ENCODE assay signal across 8 cellular contexts in genomic region chr1:205775015-205775716, GRCh38. TPM values are rescaled to one million over a fixed set of nuclear protein-coding genes. Genes with fewer than 3 reads are reported as not detected.
DNase-seq lines count a peak whose midpoint lies in the region; ATAC-seq and TF ChIP-seq lines count a peak whose summit lies in the region.

Gene RAB29 (minus strand): TSS chr1:205775482. CDS start chr1:205774956, 526 bp downstream.

- H3K27me3 ChIP-seq in suprapubic skin = no peaks in the 10 kb centered on the region

- peak within 1 kb of the TSS; percentile 92 for H3K27ac Mint-ChIP-seq in activated naive CD4-positive, alpha-beta T cell treated with anti-CD3 and anti-CD28 coated beads, Interleukin-2, amount 10 ng/mL, durations not matched to agents 7 days and 5 days

- CTCF ChIA-PET in HEK293T (lab: Yijun Ruan, JAX) = interaction anchor here (1.7 kb wide), 1 partner anchor 17 kb away, joined by 4 read pairs; no protein-coding TSS in a partner anchor
- CTCF ChIA-PET in activated naive CD4-positive, alpha-beta T cell treated with anti-CD3 and anti-CD28 coated beads, Interleukin-2, amount 10 ng/mL, durations not matched to agents 7 days and 5 days (lab: Charles Lee) = interaction anchor here (1.0 to 7.5 kb wide), 3 partner anchors 31 to 144 kb away, joined by 3 to 39 read pairs (median 3); no protein-coding TSS in a partner anchor

- no peaks in the 10 kb centered on the region for H3K27me3 Mint-ChIP-seq in activated naive CD4-positive, alpha-beta T cell treated with anti-CD3 and anti-CD28 coated beads, Interleukin-2, amount 10 ng/mL, durations not matched to agents 7 days and 5 days

- TF ChIP-seq CTCF in omental fat pad (IDR thresholded peaks at IDR 0.05) (no peak), suprapubic skin (IDR thresholded peaks at IDR 0.05) (no peak)

- TF ChIP-seq EP300 in suprapubic skin (IDR thresholded peaks at IDR 0.05) = no peak

- ATAC-seq in SK-N-SH treated with all-trans-retinoic acid at 6 μM for 48 hours (peak; percentile 99), omental fat pad (ENCODE audit: low FRiP score) (peak; percentile 86)

- H3K27ac ChIP-seq in suprapubic skin = peak within 1 kb of the TSS; percentile 75

- peaks cover 59% of the 10 kb centered on the region for H3K4me1 Mint-ChIP-seq in activated naive CD4-positive, alpha-beta T cell treated with anti-CD3 and anti-CD28 coated beads, Interleukin-2, amount 10 ng/mL, durations not matched to agents 7 days and 5 days

- no peaks in the 10 kb centered on the region for H3K9me3 ChIP-seq in suprapubic skin

- peak; percentile 60 for DNase-seq in GF-D8 (lab: John Stamatoyannopoulos, UW)
- peak; percentile 89 for DNase-seq in HEK293T (ENCODE audit: extremely low spot score)
- DNase-seq in MV-4-11 (lab: John Stamatoyannopoulos, UW) = peak; percentile 76
- peak; percentile 94 for DNase-seq in activated naive CD4-positive, alpha-beta T cell treated with anti-CD3 and anti-CD28 coated beads, Interleukin-2, amount 10 ng/mL, durations not matched to agents 7 days and 5 days
- peak; percentile 64 for DNase-seq in glomerular endothelial cell (ENCODE audit: extremely low read depth, low read depth, low spot score)
- DNase-seq in omental fat pad (ENCODE audit: low spot score) = peak; percentile 48
- DNase-seq in suprapubic skin (ENCODE audit: low spot score in 2 of 2) = peak; percentile 90 to 92

- TF ChIP-seq POLR2A in suprapubic skin (IDR thresholded peaks at IDR 0.05) = no peak

- peaks cover 4% of the 10 kb centered on the region for H3K36me3 ChIP-seq in suprapubic skin

- peaks cover 17% of the 10 kb centered on the region for H3K4me1 ChIP-seq in suprapubic skin

- H3K9me3 Mint-ChIP-seq in activated naive CD4-positive, alpha-beta T cell treated with anti-CD3 and anti-CD28 coated beads, Interleukin-2, amount 10 ng/mL, durations not matched to agents 7 days and 5 days = no peaks in the 10 kb centered on the region

- H3K4me3 ChIP-seq in suprapubic skin = peak within 1 kb of the TSS; percentile 81

- POLR2A ChIA-PET in HEK293T (lab: Yijun Ruan, JAX) = interaction anchor here (1.6 kb wide), 1 partner anchor 26 kb away, joined by 10 read pairs; the partner anchor contains the start of gene NUCKS1

- WGBS in suprapubic skin = 1% methylated on average over 39 of the region's 40 CpGs

- peaks cover 29% of the 10 kb centered on the region for H3K36me3 Mint-ChIP-seq in activated naive CD4-positive, alpha-beta T cell treated with anti-CD3 and anti-CD28 coated beads, Interleukin-2, amount 10 ng/mL, durations not matched to agents 7 days and 5 days

- peak within 1 kb of the TSS; percentile 90 for H3K4me3 Mint-ChIP-seq in activated naive CD4-positive, alpha-beta T cell treated with anti-CD3 and anti-CD28 coated beads, Interleukin-2, amount 10 ng/mL, durations not matched to agents 7 days and 5 days

TF ChIP-seq in HEK293T, 16 proteins besides CTCF, POLR2A, EP300 and RAD21:
- TF ChIP-seq BHLHE40 (IDR thresholded peaks at IDR 0.05; ENCODE audit: borderline replicate concordance) (peak; percentile 43; the same call in 1 of the 2 replicates), L3MBTL2 (conservative IDR thresholded peaks at IDR 0.05) (peak; percentile 96), SUZ12 (IDR thresholded peaks at IDR 0.05) (peak; percentile 98), NFRKB (IDR thresholded peaks at IDR 0.05) (no peak)

TF ChIP-seq in SK-N-SH treated with all-trans-retinoic acid at 6 μM for 48 hours, 23 proteins besides CTCF, POLR2A, EP300 and RAD21:
- no peak for TF ChIP-seq ESRRG (CRISPR knock-in tag; IDR thresholded peaks at IDR 0.05)
- TF ChIP-seq PPARA (CRISPR knock-in tag; IDR thresholded peaks at IDR 0.05; ENCODE audit: borderline replicate concordance) = no peak
- no peak for TF ChIP-seq ZC3H10 (CRISPR knock-in tag; IDR thresholded peaks at IDR 0.05)
- TF ChIP-seq ZNF8 (CRISPR knock-in tag; IDR thresholded peaks at IDR 0.05) = no peak
- no peak for TF ChIP-seq CSRNP3 (CRISPR knock-in tag; IDR thresholded peaks at IDR 0.05)
- no peak for TF ChIP-seq SNAI2 (CRISPR knock-in tag; IDR thresholded peaks at IDR 0.05)
- TF ChIP-seq TOX (CRISPR knock-in tag; IDR thresholded peaks at IDR 0.05; ENCODE audit: borderline replicate concordance) = no peak
- TF ChIP-seq TSHZ2 (CRISPR knock-in tag; IDR thresholded peaks at IDR 0.05) = peak; percentile 22; the same call in 1 of the 2 replicates
- no peak for TF ChIP-seq CSDC2 (CRISPR knock-in tag; IDR thresholded peaks at IDR 0.05)

RNA-seq across cellular contexts. Expression of gene RAB29, which starts in this region (rescaled TPM):
- total RNA-seq in glomerular endothelial cell (32.3 and 41.4 TPM in 2 replicates), omental fat pad (10 to 100 TPM; 14.4 to 26.9 (median 20.0) TPM), suprapubic skin (10 to 100 TPM in 2 of 4 donors, 1 to 10 TPM in 2; 9.7 to 15.4 (median 12.1) TPM)

Comparison
In these comparisons a context has a peak if more than half of its experiments do, and no peak if none do; other contexts are left out.
1. Peak in every context shown above with its lines: DNase-seq, ATAC-seq, H3K4me3 ChIP-seq and H3K27ac ChIP-seq.